28 cellular contexts compared by ENCODE assay signal in genomic region chr15:26620528-26620927, GRCh38.
"Had no signal": no experiment of that assay in that cellular context is flagged by ENCODE, and none has a peak within 500 bp of the region (broad histone marks: within the 10 kb centered on the region; RNA-seq: fewer than 3 reads in every experiment).

No MANE protein-coding gene starts in this region.

- H3K27me3 ChIP-seq: ascending aorta, cardiac muscle cell, colonic mucosa, dorsolateral prefrontal cortex, foreskin keratinocyte, pancreas, sigmoid colon, uterus had no signal

- DNase-seq: activated CD4-positive, alpha-beta memory T cell treated with anti-CD3 and anti-CD28 coated beads, Interleukin-2, amount 10 ng/mL, durations not matched to agents 7 days and 5 days; activated CD4-positive, alpha-beta T cell treated with anti-CD3 and anti-CD28 coated beads for 1 hour; activated CD4-positive, alpha-beta T cell treated with anti-CD3 and anti-CD28 coated beads, Interleukin-2, amount 10 ng/mL, durations not matched to agents 7 days and 5 days; activated CD8-positive, alpha-beta memory T cell treated with anti-CD3 and anti-CD28 coated beads, Interleukin-2, amount 50 U/mL, for 48 hours; activated gamma-delta T cell; activated naive CD4-positive, alpha-beta T cell treated with anti-CD3 and anti-CD28 coated beads, Interleukin-2, amount 10 ng/mL, durations not matched to agents 7 days and 5 days; activated naive CD8-positive, alpha-beta T cell treated with anti-CD3 and anti-CD28 coated beads, Interleukin-2, amount 10 ng/mL, durations not matched to agents 7 days and 5 days; activated T-cell treated with anti-CD3 and anti-CD28 coated beads, Interleukin-2, amount 50 U/mL, for 24 hours; cerebellar nuclear complex; colonic mucosa; dorsolateral prefrontal cortex; foreskin keratinocyte; islet precursor cell; left ventricle myocardium inferior; mucosa of descending colon; nephron progenitor cell; nucleus accumbens; pancreas; psoas muscle; sigmoid colon; small intestine; stimulated activated CD4-positive, alpha-beta T cell treated with anti-CD3 and anti-CD28 coated beads, Interleukin-4, amount 100 ng/mL, for 24 hours; T-helper 2 cell; uterus had no signal

- H3K4me1 ChIP-seq: ascending aorta, colonic mucosa, foreskin keratinocyte, left ventricle myocardium inferior, pancreas, psoas muscle, sigmoid colon, uterus had no signal

- H3K27ac ChIP-seq: ascending aorta, cardiac muscle cell, colonic mucosa, foreskin keratinocyte, left ventricle myocardium inferior, pancreas, psoas muscle, sigmoid colon, thoracic aorta, uterus had no signal

- H3K36me3 ChIP-seq: ascending aorta, cardiac muscle cell, colonic mucosa, left ventricle myocardium inferior, pancreas, sigmoid colon, thoracic aorta, uterus had no signal

- FAIRE-seq: pancreas, small intestine had no signal

- H3K9me3 ChIP-seq: ascending aorta, colonic mucosa, left ventricle myocardium inferior, pancreas, psoas muscle, thoracic aorta, uterus had no signal

- H3K4me3 ChIP-seq: ascending aorta, cardiac muscle cell, colonic mucosa, dorsolateral prefrontal cortex, left ventricle myocardium inferior, lung, mucosa of descending colon, pancreas, psoas muscle, sigmoid colon, thoracic aorta, uterus had no signal
